12 cellular contexts compared by ENCODE assay signal in the genomic region with DNA sequence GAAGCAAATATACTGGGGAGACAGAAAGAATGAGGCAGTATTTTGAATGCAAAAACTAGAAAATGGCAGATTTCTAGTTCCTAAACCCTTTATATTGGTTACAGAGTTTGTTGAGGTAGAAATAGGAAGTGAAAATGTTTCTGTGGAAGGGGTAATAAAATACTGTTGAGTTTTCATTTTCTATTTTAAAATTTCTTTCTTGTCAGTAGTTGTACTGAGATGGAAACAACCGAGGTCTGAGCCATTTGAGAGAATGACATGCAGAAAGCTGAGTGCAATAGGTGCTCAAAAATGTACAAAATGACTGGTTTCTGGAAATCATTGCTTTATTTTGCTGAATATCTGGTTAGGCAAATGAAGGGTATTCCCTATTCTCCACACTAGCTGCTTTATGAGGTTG.
A peak's percentile ranks its signal among the peaks of the same experiment; 100 is the strongest.
DNase-seq lines count a peak whose midpoint lies in the region; ATAC-seq and TF ChIP-seq lines count a peak whose summit lies in the region.
"Had no signal": no experiment of that assay in that cellular context is flagged by ENCODE, and none has a peak within 500 bp of the region (broad histone marks: within the 10 kb centered on the region; RNA-seq: fewer than 3 reads in every experiment).

No MANE protein-coding gene starts in this region.

- no peak overlapping the region for H3K4me3 ChIP-seq in GM12864 (ENCODE audit: low read depth, low read length)
- H3K4me3 ChIP-seq: coronary artery had no signal

- ATAC-seq in GM19372 (IDR thresholded peaks at IDR 0.05; ENCODE audit: low read depth, unreplicated experiment): peak; percentile 93
- peak; percentile 95 for ATAC-seq in HG02678 (IDR thresholded peaks at IDR 0.05; ENCODE audit: unreplicated experiment)
- ATAC-seq in HG03378 (IDR thresholded peaks at IDR 0.05; ENCODE audit: unreplicated experiment): peak; percentile 95

- DNase-seq in GM12864 (ENCODE audit: low read depth): peak; percentile 49
- DNase-seq in DMS 273 (lab: John Stamatoyannopoulos, UW; ENCODE audit: unreplicated experiment): no peak
- no peak for DNase-seq in central memory CD4-positive, alpha-beta T cell
- DNase-seq in kidney tubule cell (ENCODE audit: low spot score): no peak
- no peak for DNase-seq in ACHN
- DNase-seq: activated CD4-positive, alpha-beta memory T cell treated with anti-CD3 and anti-CD28 coated beads, Interleukin-2, amount 10 ng/mL, durations not matched to agents 7 days and 5 days; DND-41; small intestine had no signal

- no peak for TF ChIP-seq CTCF in GM12864 (IDR thresholded peaks at IDR 0.05; ENCODE audit: low read depth, low read length, missing control alignments)

- in situ Hi-C loops in ACHN (cut with HindIII; ENCODE audit: low pct_ligation_motif_present, low pct_unique_long_range_greater_than_20kb, low sequenced_read_pairs): no loop called here
